Comparison of ENCODE assay signal across 1 cellular context in genomic region chr4:170705907-170706306, GRCh38.
TF ChIP-seq lines count a peak whose summit lies in the region.

No MANE protein-coding gene starts in this region.

TF ChIP-seq in GM12878, 131 proteins besides CTCF, POLR2A, EP300 and RAD21 (continued from another document and continues in another):
- TF ChIP-seq ZBTB4 (CRISPR knock-in tag; IDR thresholded peaks at IDR 0.05) (no peak), MEF2A (IDR thresholded peaks at IDR 0.05; ENCODE audit: insufficient read depth, low read depth, low read length) (no peak), SRF (IDR thresholded peaks at IDR 0.05; ENCODE audit: low read depth in 2 of 2, low read length in 2 of 2) (no peak), USF1 (IDR thresholded peaks at IDR 0.05; ENCODE audit: borderline replicate concordance, extremely low read length, insufficient read depth, low read depth, low read length) (no peak), SUPT20H (IDR thresholded peaks at IDR 0.05; ENCODE audit: borderline replicate concordance, control insufficient read depth, low read depth, low read length) (no peak), HDAC6 (IDR thresholded peaks at IDR 0.05; ENCODE audit: unreplicated experiment) (no peak), SIN3A (IDR thresholded peaks at IDR 0.05; ENCODE audit: low read depth, low read length) (no peak), POLR2AphosphoS2 (IDR thresholded peaks at IDR 0.05; ENCODE audit: low read depth, low read length) (no peak), GABPA (IDR thresholded peaks at IDR 0.05; ENCODE audit: low read depth) (no peak; the same call in 1 of the 2 replicates), ASH2L (IDR thresholded peaks at IDR 0.05; ENCODE audit: borderline replicate concordance, low read depth) (no peak), IKZF2 (IDR thresholded peaks at IDR 0.05) (peak; percentile 58 to 73; a peak in 3 of 4 replicates), REST (IDR thresholded peaks at IDR 0.05; ENCODE audit: low read depth, low read length) (no peak), RUNX3 (IDR thresholded peaks at IDR 0.05; ENCODE audit: low read length) (peak; percentile 87), NKRF (conservative IDR thresholded peaks at IDR 0.05) (no peak), STAT1 (conservative IDR thresholded peaks at IDR 0.05) (no peak), NBN (IDR thresholded peaks at IDR 0.05) (no peak), CREM (IDR thresholded peaks at IDR 0.05; ENCODE audit: low read depth) (peak; percentile 48; the same call in 1 of the 2 replicates), TCF3 (IDR thresholded peaks at IDR 0.05; ENCODE audit: borderline replicate concordance, insufficient read depth, low read depth, low read length) (no peak), KAT2A (conservative IDR thresholded peaks at IDR 0.05; ENCODE audit: control insufficient read depth, low read depth, low read length) (no peak), BMI1 (IDR thresholded peaks at IDR 0.05; ENCODE audit: borderline replicate concordance) (peak; percentile 50; the same call in 1 of the 2 replicates), ELK1 (IDR thresholded peaks at IDR 0.05; ENCODE audit: low read depth, low read length) (no peak), NFXL1 (IDR thresholded peaks at IDR 0.05; ENCODE audit: borderline replicate concordance) (no peak), MLLT1 (IDR thresholded peaks at IDR 0.05) (0 out of 2 replicates have a peak, but pooled peaks have one; percentile 19), MXI1 (IDR thresholded peaks at IDR 0.05; ENCODE audit: low read depth, low read length) (no peak), ETV6 (conservative IDR thresholded peaks at IDR 0.05 in 1 of 2, IDR thresholded peaks at IDR 0.05 in 1 of 2; ENCODE audit: borderline replicate concordance in 1 of 2, low read depth in 1 of 2) (no peak), E4F1 (IDR thresholded peaks at IDR 0.05; ENCODE audit: borderline replicate concordance, partially characterized antibody) (no peak), TBL1XR1 (IDR thresholded peaks at IDR 0.05; ENCODE audit: low read depth, low read length) (no peak), SUZ12 (IDR thresholded peaks at IDR 0.05; ENCODE audit: unreplicated experiment) (no peak), YBX1 (IDR thresholded peaks at IDR 0.05) (no peak), EZH2 (IDR thresholded peaks at IDR 0.05; ENCODE audit: borderline replicate concordance, control insufficient read depth, low read depth, low read length) (no peak), BCLAF1 (IDR thresholded peaks at IDR 0.05) (no peak), BRCA1 (IDR thresholded peaks at IDR 0.05; ENCODE audit: low read depth, low read length) (no peak), TCF12 (IDR thresholded peaks at IDR 0.05; ENCODE audit: low read depth, low read length) (no peak), EED (IDR thresholded peaks at IDR 0.05; ENCODE audit: low read depth) (no peak), ATF3 (IDR thresholded peaks at IDR 0.05; ENCODE audit: borderline replicate concordance, extremely low read depth, low read depth, low read length) (no peak), SP1 (IDR thresholded peaks at IDR 0.05; ENCODE audit: low read depth, low read length) (no peak), NRF1 (conservative IDR thresholded peaks at IDR 0.05; ENCODE audit: low read depth, low read length) (no peak), STAT3 (IDR thresholded peaks at IDR 0.05; ENCODE audit: low read depth, low read length) (no peak), ZNF207 (IDR thresholded peaks at IDR 0.05; ENCODE audit: borderline replicate concordance) (no peak), IRF3 (IDR thresholded peaks at IDR 0.05) (no peak), SREBF2 (IDR thresholded peaks at IDR 0.05; ENCODE audit: low read length) (no peak), HCFC1 (IDR thresholded peaks at IDR 0.05; ENCODE audit: low read length) (no peak), KLF5 (IDR thresholded peaks at IDR 0.05; ENCODE audit: partially characterized antibody) (no peak), CBX5 (IDR thresholded peaks at IDR 0.05; ENCODE audit: low read depth) (no peak), NR2C1 (IDR thresholded peaks at IDR 0.05) (no peak), MTA3 (IDR thresholded peaks at IDR 0.05; ENCODE audit: borderline replicate concordance, low read length) (no peak)
